Comparison of ENCODE assay signal across 1 cellular context in the genomic region with DNA sequence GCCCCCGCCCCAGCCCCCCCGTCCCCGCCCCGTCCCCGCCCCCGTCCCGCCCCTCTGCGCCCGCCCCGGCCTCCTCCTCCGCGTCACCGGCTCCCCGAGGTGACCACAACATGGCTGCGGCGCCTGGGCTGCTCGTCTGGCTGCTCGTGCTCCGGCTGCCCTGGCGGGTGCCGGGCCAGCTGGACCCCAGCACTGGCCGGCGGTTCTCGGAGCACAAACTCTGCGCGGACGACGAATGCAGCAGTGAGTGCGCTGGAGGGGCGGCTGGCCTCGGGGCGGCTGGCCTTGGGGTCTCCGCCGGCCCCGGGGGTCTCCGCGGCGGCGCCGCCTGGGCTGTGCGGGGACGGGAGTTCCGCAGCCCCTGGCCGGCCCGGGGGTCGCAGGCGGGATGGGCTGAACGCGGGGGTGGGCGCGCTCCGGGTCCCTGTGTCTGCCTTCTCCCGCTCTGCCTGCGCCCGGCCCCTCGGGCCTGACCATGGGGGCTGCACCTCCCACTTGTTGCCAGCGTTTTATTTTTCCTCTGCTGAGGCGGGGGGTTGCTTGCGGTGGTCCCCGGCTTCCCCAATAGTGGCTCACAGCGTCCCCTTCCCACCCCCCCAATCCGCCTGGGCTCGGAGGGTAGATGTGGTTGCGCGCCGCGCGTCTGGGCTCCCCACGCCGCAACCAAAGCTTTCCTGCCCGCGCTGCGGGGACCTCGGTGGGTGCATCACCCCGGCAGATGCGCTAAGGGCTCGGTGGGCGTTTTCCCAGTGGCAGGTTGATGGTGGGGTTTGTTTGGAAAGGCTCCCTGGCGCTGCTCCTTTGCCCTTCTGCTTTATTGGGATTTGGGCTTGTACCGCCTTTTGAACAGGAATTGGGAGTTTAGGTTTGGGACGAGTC.
TF ChIP-seq lines count a peak whose summit lies in the region.

A gene with protein sequence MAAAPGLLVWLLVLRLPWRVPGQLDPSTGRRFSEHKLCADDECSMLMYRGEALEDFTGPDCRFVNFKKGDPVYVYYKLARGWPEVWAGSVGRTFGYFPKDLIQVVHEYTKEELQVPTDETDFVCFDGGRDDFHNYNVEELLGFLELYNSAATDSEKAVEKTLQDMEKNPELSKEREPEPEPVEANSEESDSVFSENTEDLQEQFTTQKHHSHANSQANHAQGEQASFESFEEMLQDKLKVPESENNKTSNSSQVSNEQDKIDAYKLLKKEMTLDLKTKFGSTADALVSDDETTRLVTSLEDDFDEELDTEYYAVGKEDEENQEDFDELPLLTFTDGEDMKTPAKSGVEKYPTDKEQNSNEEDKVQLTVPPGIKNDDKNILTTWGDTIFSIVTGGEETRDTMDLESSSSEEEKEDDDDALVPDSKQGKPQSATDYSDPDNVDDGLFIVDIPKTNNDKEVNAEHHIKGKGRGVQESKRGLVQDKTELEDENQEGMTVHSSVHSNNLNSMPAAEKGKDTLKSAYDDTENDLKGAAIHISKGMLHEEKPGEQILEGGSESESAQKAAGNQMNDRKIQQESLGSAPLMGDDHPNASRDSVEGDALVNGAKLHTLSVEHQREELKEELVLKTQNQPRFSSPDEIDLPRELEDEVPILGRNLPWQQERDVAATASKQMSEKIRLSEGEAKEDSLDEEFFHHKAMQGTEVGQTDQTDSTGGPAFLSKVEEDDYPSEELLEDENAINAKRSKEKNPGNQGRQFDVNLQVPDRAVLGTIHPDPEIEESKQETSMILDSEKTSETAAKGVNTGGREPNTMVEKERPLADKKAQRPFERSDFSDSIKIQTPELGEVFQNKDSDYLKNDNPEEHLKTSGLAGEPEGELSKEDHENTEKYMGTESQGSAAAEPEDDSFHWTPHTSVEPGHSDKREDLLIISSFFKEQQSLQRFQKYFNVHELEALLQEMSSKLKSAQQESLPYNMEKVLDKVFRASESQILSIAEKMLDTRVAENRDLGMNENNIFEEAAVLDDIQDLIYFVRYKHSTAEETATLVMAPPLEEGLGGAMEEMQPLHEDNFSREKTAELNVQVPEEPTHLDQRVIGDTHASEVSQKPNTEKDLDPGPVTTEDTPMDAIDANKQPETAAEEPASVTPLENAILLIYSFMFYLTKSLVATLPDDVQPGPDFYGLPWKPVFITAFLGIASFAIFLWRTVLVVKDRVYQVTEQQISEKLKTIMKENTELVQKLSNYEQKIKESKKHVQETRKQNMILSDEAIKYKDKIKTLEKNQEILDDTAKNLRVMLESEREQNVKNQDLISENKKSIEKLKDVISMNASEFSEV (N-terminal part only) (plus strand): TSS at position 97 of the 879 bp plus-strand sequence. CDS start 14 bp downstream, at position 111.

TF ChIP-seq in H1, 55 proteins besides CTCF, POLR2A, EP300 and RAD21:
- TF ChIP-seq TAF7 (optimal IDR thresholded peaks at IDR 0.05; ENCODE audit: borderline replicate concordance, low read depth, low read length) (peak; percentile 94), PHF8 (conservative IDR thresholded peaks at IDR 0.05; ENCODE audit: low read depth, low read length) (peak; percentile 91), JUND (IDR thresholded peaks at IDR 0.05; ENCODE audit: low read length) (no peak), POLR2AphosphoS5 (IDR thresholded peaks at IDR 0.05; ENCODE audit: low read depth, low read length) (peak; percentile 85), SIN3A (conservative IDR thresholded peaks at IDR 0.05 in 1 of 2, IDR thresholded peaks at IDR 0.05 in 1 of 2; ENCODE audit: low read depth in 1 of 2, low read length in 2 of 2) (peak in 1 of 2 experiments; percentile 40; a peak in 1 of 4 replicates), YY1 (IDR thresholded peaks at IDR 0.05; ENCODE audit: low read depth, low read length) (peak; percentile 94), TBP (IDR thresholded peaks at IDR 0.05; ENCODE audit: low read depth, low read length) (peak; percentile 87), SRF (IDR thresholded peaks at IDR 0.05; ENCODE audit: low read depth, low read length) (no peak), KDM4A (IDR thresholded peaks at IDR 0.05; ENCODE audit: low read depth, low read length, severe bottlenecking) (peak; percentile 70), TAF1 (IDR thresholded peaks at IDR 0.05; ENCODE audit: low read depth, low read length) (peak; percentile 98), KDM1A (IDR thresholded peaks at IDR 0.05; ENCODE audit: borderline replicate concordance, low read length) (no peak)
- TF ChIP-seq, protein P1, sequence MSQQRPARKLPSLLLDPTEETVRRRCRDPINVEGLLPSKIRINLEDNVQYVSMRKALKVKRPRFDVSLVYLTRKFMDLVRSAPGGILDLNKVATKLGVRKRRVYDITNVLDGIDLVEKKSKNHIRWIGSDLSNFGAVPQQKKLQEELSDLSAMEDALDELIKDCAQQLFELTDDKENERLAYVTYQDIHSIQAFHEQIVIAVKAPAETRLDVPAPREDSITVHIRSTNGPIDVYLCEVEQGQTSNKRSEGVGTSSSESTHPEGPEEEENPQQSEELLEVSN (IDR thresholded peaks at IDR 0.05), result no peak
